ENCODE assay signal across 8 cellular contexts in the genomic region with DNA sequence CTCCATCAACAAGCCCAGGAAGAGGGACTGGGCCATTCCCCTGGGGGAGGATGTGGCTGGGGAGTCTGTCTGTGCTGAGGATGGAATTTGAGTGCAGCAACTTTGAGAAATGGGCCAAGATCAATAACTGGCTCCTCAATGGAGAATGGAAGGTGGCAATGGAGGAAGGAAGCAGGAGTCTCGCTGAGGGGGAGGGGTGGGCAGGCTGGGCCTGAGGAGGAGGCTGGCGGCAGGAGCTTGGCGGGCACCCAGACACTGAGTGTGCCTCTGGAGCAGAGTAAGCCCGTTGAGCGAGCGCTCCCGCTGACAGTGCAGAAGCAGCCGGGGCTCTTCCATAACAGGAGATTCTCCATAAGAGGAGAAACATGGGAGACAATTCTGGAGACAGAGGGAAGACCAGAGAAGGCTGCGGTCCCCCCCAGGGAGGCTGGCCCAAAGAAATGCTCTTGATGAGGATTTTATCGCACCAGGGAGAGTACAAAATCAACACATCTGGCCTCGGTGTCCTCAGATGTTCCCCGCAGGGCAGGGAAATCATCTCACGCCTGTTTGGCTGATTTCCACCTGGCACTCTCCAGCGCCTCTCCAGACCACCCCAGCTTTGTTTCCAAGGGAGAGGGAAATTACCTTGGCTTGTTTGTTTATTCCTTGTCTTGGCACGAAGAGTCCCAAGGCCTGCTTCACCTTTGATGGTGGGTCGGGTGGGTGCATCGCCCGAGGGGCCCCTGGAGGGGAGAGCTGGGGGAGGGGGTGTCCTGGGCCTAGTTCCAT. TPM values are rescaled to one million over a fixed set of nuclear protein-coding genes. Genes with fewer than 3 reads are reported as not detected.
A peak's percentile ranks its signal among the peaks of the same experiment; 100 is the strongest.
DNase-seq lines count a peak whose midpoint lies in the region; ATAC-seq, FAIRE-seq and TF ChIP-seq lines count a peak whose summit lies in the region.

No MANE protein-coding gene starts in this region.

- no peak overlapping the region for H2AFZ ChIP-seq in HepG2 (ENCODE audit: low read length)

- H3K4me1 ChIP-seq in A673 (ENCODE audit: insufficient read depth, low read length, poor library complexity, severe bottlenecking) (peaks cover 27% of the 10 kb centered on the region), HepG2 (ENCODE audit: insufficient read depth, low read length) (peaks cover 35% of the 10 kb centered on the region), vagina (peaks cover 47% of the 10 kb centered on the region), HAP-1 (peaks cover 3% of the 10 kb centered on the region; the same call in 1 of the 2 replicates)

- peak overlapping the region; percentile 39 for H3K9ac ChIP-seq in HepG2 (ENCODE audit: insufficient read depth, low read depth, low read length)

- no peak for TF ChIP-seq CTCF in A673 (conservative IDR thresholded peaks at IDR 0.05; ENCODE audit: low read depth, low read length)
- TF ChIP-seq CTCF in brain microvascular endothelial cell (IDR thresholded peaks at IDR 0.05; ENCODE audit: low read depth, low read length, missing control alignments), result no peak
- TF ChIP-seq CTCF in HepG2 (CRISPR knock-in tag; IDR thresholded peaks at IDR 0.05), result no peak
- TF ChIP-seq CTCF in vagina (IDR thresholded peaks at IDR 0.05), result no peak
- no peak for TF ChIP-seq CTCF in endothelial cell (IDR thresholded peaks at IDR 0.05; ENCODE audit: unreplicated experiment)

- BruUV-seq in A673 (replicated peaks; lab: Mats Ljungman, UMichigan) (no TSS peak), HepG2 (replicated peaks; lab: Mats Ljungman, UMichigan) (no TSS peak)

- in situ Hi-C loops in brain microvascular endothelial cell (cut with HindIII; ENCODE audit: low pct_ligation_motif_present, low sequenced_read_pairs), result no loop called here
- in situ Hi-C loops in HepG2 (cut with HindIII; ENCODE audit: extremely low pct_ligation_motif_present, low pct_unique_long_range_greater_than_20kb), result loop anchor here (5.0 kb wide), 1 partner anchor 105 kb away; the partner anchor contains the start of gene CFAP20
- in situ Hi-C loops in HAP-1 (cut with MboI; ENCODE audit: low sequenced_read_pairs), result loop anchor here (10.0 kb wide), 1 partner anchor 102 kb away; the partner anchor contains the start of gene CFAP20

- CTCF ChIA-PET in A673 (lab: Charles Lee) (interaction anchor here (0.6 to 2.4 kb wide), 3 partner anchors 99 to 465 kb away, joined by 3 to 12 read pairs (median 4); no protein-coding TSS in a partner anchor), HepG2 (lab: Yijun Ruan, JAX; ENCODE audit: low intra/inter-chr PET ratio, low total read pairs) (no interaction called here)

- no peak for TF ChIP-seq RAD21 in HepG2 (CRISPR knock-in tag; IDR thresholded peaks at IDR 0.05)

- POLR2A ChIA-PET in A673 (lab: Charles Lee; ENCODE audit: low non-redundant PET) (no interaction called here), HepG2 (lab: Yijun Ruan, JAX) (interaction anchor here (1.0 to 5.9 kb wide), 6 partner anchors 10 to 141 kb away, joined by 3 to 101 read pairs (median 18); partner anchors contain the start of genes CFAP20, USB1 and ZNF319)

- H3K79me2 ChIP-seq in HepG2 (ENCODE audit: insufficient read depth, low read length), result peaks cover 19% of the 10 kb centered on the region

- H3K27ac ChIP-seq in A673 (ENCODE audit: low read depth, low read length, poor library complexity, severe bottlenecking) (no peak overlapping the region), brain microvascular endothelial cell (no peak overlapping the region), HepG2 (ENCODE audit: extremely low read length, insufficient read depth, low read length) (no peak overlapping the region), vagina (peak overlapping the region; percentile 3)

- no peak for FAIRE-seq in HepG2 (lab: Jason Lieb, UNC)

- H4K20me1 ChIP-seq in HepG2 (ENCODE audit: insufficient read depth, low read length), result peaks cover under 1% of the 10 kb centered on the region; the same call in 1 of the 2 replicates

- no peaks in the 10 kb centered on the region for H3K9me3 Mint-ChIP-seq in endothelial cell (ENCODE audit: unreplicated experiment)

- H3K27me3 Mint-ChIP-seq in endothelial cell (ENCODE audit: unreplicated experiment), result peaks cover 14% of the 10 kb centered on the region

- H3K36me3 Mint-ChIP-seq in endothelial cell (ENCODE audit: low read depth, unreplicated experiment), result peaks cover 4% of the 10 kb centered on the region

- intact Hi-C loops in A673 (cut with micrococcal nuclease; ENCODE audit: unreplicated experiment), result loop anchor here (5.0 kb wide), 1 partner anchor 465 kb away; no protein-coding TSS in a partner anchor
- intact Hi-C loops in HepG2 (cut with micrococcal nuclease; ENCODE audit: unreplicated experiment), result loop anchor here (5.0 to 10.0 kb wide), 3 partner anchors 172 to 465 kb away; partner anchors contain the start of gene CSNK2A2
- intact Hi-C loops in vagina (cut with DNase I), result loop anchor here (5.0 kb wide), 1 partner anchor 100 kb away; no protein-coding TSS in a partner anchor

- no peak overlapping the region for H3K4me3 ChIP-seq in A673 (ENCODE audit: low read depth, low read length, poor library complexity, severe bottlenecking)
- H3K4me3 ChIP-seq in brain microvascular endothelial cell (ENCODE audit: low read depth, low read length), result no peak overlapping the region
- no peak overlapping the region for H3K4me3 ChIP-seq in HepG2 (replicated peaks in 1 of 3; ENCODE audit: insufficient read depth in 1 of 3, low read depth in 2 of 3, low read length in 3 of 3)
- H3K4me3 ChIP-seq in vagina, result no peak overlapping the region
- no peak overlapping the region for H3K4me3 ChIP-seq in HAP-1

- H3K27me3 ChIP-seq in A673 (replicated peaks; ENCODE audit: insufficient read depth, low read depth, low read length, poor library complexity) (no peaks in the 10 kb centered on the region), brain microvascular endothelial cell (replicated peaks) (peaks cover 12% of the 10 kb centered on the region), HepG2 (ENCODE audit: control insufficient read depth in 1 of 2, insufficient read depth in 2 of 2, low read length in 2 of 2) (no peaks in the 10 kb centered on the region), vagina (no peaks in the 10 kb centered on the region), HAP-1 (ENCODE audit: low read depth) (no peaks in the 10 kb centered on the region)

- H3K27ac Mint-ChIP-seq in endothelial cell (ENCODE audit: unreplicated experiment), result no peak overlapping the region

- TF ChIP-seq EP300 in HepG2 (IDR thresholded peaks at IDR 0.05; ENCODE audit: low read depth in 2 of 2, low read length in 2 of 2) (no peak), HepG2 (CRISPR knock-in tag; IDR thresholded peaks at IDR 0.05; ENCODE audit: borderline replicate concordance) (no peak)

- ATAC-seq in HepG2 (no peak), GM21381 (IDR thresholded peaks at IDR 0.05; ENCODE audit: unreplicated experiment) (no peak)

- peak overlapping the region; percentile 22 for H3K4me2 ChIP-seq in HepG2 (ENCODE audit: low read depth, low read length)

- peaks cover 27% of the 10 kb centered on the region for H3K4me1 Mint-ChIP-seq in endothelial cell (ENCODE audit: unreplicated experiment)

- H3K36me3 ChIP-seq in A673 (ENCODE audit: insufficient read depth, low read length, poor library complexity, severe bottlenecking) (no peaks in the 10 kb centered on the region), brain microvascular endothelial cell (replicated peaks) (peaks cover 6% of the 10 kb centered on the region), HepG2 (replicated peaks in 1 of 2; ENCODE audit: control insufficient read depth in 1 of 2, insufficient read depth in 2 of 2, low read length in 2 of 2) (peaks cover 4 to 11% of the 10 kb centered on the region in 2 experiments; a peak in 4 of 5 replicates), vagina (peaks cover 0 to 11% of the 10 kb centered on the region in 2 donors), HAP-1 (replicated peaks) (no peaks in the 10 kb centered on the region)

- 43% methylated on average over 18 of the region's 18 CpGs for WGBS in HepG2 (ENCODE audit: low lambda C conversion rate)

- DNase-seq in A673 (ENCODE audit: low spot score) (peak; percentile 86), NCI-H1092 (lab: John Stamatoyannopoulos, UW) (peak; percentile 89), brain microvascular endothelial cell (peak; percentile 29), HepG2 (ENCODE audit: low spot score) (no peak), vagina (ENCODE audit: extremely low spot score in 2 of 2) (no peak), endothelial cell (ENCODE audit: low spot score) (no peak), HAP-1 (ENCODE audit: low spot score in 2 of 2) (no peak)

- H3K9me3 ChIP-seq in A673 (ENCODE audit: low read depth, low read length, poor library complexity, severe bottlenecking) (no peaks in the 10 kb centered on the region), HepG2 (ENCODE audit: low read length) (no peaks in the 10 kb centered on the region), vagina (no peaks in the 10 kb centered on the region), HAP-1 (no peaks in the 10 kb centered on the region)

- TF ChIP-seq POLR2A in HepG2 (IDR thresholded peaks at IDR 0.05; ENCODE audit: insufficient read depth in 1 of 2, low read depth in 2 of 2, low read length in 2 of 2) (no peak), vagina (IDR thresholded peaks at IDR 0.05) (no peak)

- H3K4me3 Mint-ChIP-seq in endothelial cell (ENCODE audit: unreplicated experiment), result no peak overlapping the region

RNA-seq across cellular contexts. Expression of gene MMP15, which starts 2.8 kb away (rescaled TPM):
- total RNA-seq in A673 (2021), result 4.5 and 7.0 TPM in 2 replicates
- 17.2 and 35.2 TPM in 2 replicates for total RNA-seq in HepG2 (2016; rRNA removed; fragmentation: Illumina TruSeq; extraction: Trizol)
- total RNA-seq in HepG2 (2016; cell fraction: cytosol; rRNA removed; fragmentation: Illumina TruSeq; extraction: Trizol; ENCODE audit: low read depth), result 3.1 and 4.0 TPM in 2 replicates
- 15.2 and 35.5 TPM in 2 replicates for total RNA-seq in HepG2 (2016; cell fraction: insoluble cytoplasmic fraction; rRNA removed; fragmentation: Illumina TruSeq; extraction: Trizol)
- total RNA-seq in HepG2 (2016; cell fraction: membrane; rRNA removed; fragmentation: Illumina TruSeq; extraction: Trizol), result 11.7 and 12.8 TPM in 2 replicates
- 29.8 and 35.0 TPM in 2 replicates for total RNA-seq in HepG2 (2016; cell fraction: nucleus; rRNA removed; fragmentation: Illumina TruSeq; extraction: Trizol)
- polyA plus RNA-seq in HepG2 (2011; rRNA removed), result 44.9 and 65.2 TPM in 2 replicates
- 48.2 and 63.4 TPM in 2 replicates for polyA plus RNA-seq in HepG2 (2011; cell fraction: cytosol; rRNA removed)
- polyA plus RNA-seq in HepG2 (2011; cell fraction: nucleus; rRNA removed), result 48.7 and 49.3 TPM in 2 replicates
- polyA plus RNA-seq in HepG2 (2012), result 31.4 and 52.1 TPM in 2 replicates
- polyA plus RNA-seq in HepG2 (2016; cell fraction: cytosol; fragmentation: Illumina TruSeq; extraction: Trizol; ENCODE audit: low read depth), result 3.1 and 3.6 TPM in 2 replicates
- polyA plus RNA-seq in HepG2 (2016; cell fraction: insoluble cytoplasmic fraction; fragmentation: Illumina TruSeq; extraction: Trizol; ENCODE audit: low read depth), result 20.6 and 24.8 TPM in 2 replicates
- 9.3 and 9.6 TPM in 2 replicates for polyA plus RNA-seq in HepG2 (2016; cell fraction: membrane; fragmentation: Illumina TruSeq; extraction: Trizol; ENCODE audit: low read depth)
- 59.2 and 61.3 TPM in 2 replicates for polyA plus RNA-seq in HepG2 (2016; cell fraction: nucleus; fragmentation: Illumina TruSeq; extraction: Trizol; ENCODE audit: insufficient read depth, low read depth)
- 32.1 and 99.8 TPM in 2 replicates for polyA minus RNA-seq in HepG2 (2011; rRNA and poly(A)+ RNA removed; ENCODE audit: low replicate concordance)
- polyA minus RNA-seq in HepG2 (2011; cell fraction: cytosol; rRNA and poly(A)+ RNA removed), result 50.9 and 56.7 TPM in 2 replicates
- polyA minus RNA-seq in HepG2 (2011; cell fraction: nucleus; rRNA and poly(A)+ RNA removed), result 14.2 and 19.3 TPM in 2 replicates
- total RNA-seq in vagina, result 2.9 TPM
- total RNA-seq in endothelial cell (ENCODE audit: unreplicated experiment), result 97.8 TPM

RNA-seq across cellular contexts. Expression of gene USB1, which starts 21.6 kb away (rescaled TPM):
- total RNA-seq in A673 (2021), result 99.5 and 106 TPM in 2 replicates
- total RNA-seq in HepG2 (2016; rRNA removed; fragmentation: Illumina TruSeq; extraction: Trizol), result 16.7 and 33.5 TPM in 2 replicates
- total RNA-seq in HepG2 (2016; cell fraction: cytosol; rRNA removed; fragmentation: Illumina TruSeq; extraction: Trizol; ENCODE audit: low read depth), result 11.1 and 11.2 TPM in 2 replicates
- 17.4 and 32.4 TPM in 2 replicates for total RNA-seq in HepG2 (2016; cell fraction: insoluble cytoplasmic fraction; rRNA removed; fragmentation: Illumina TruSeq; extraction: Trizol)
- 47.5 and 49.4 TPM in 2 replicates for total RNA-seq in HepG2 (2016; cell fraction: membrane; rRNA removed; fragmentation: Illumina TruSeq; extraction: Trizol)
- total RNA-seq in HepG2 (2016; cell fraction: nucleus; rRNA removed; fragmentation: Illumina TruSeq; extraction: Trizol), result 17.8 and 27.0 TPM in 2 replicates
- 65.4 and 75.9 TPM in 2 replicates for polyA plus RNA-seq in HepG2 (2011; rRNA removed)
- 60.7 and 64.8 TPM in 2 replicates for polyA plus RNA-seq in HepG2 (2011; cell fraction: cytosol; rRNA removed)
- 51.6 and 63.8 TPM in 2 replicates for polyA plus RNA-seq in HepG2 (2011; cell fraction: nucleus; rRNA removed)
- polyA plus RNA-seq in HepG2 (2012), result 24.1 and 47.2 TPM in 2 replicates
- 54.6 and 63.3 TPM in 2 replicates for polyA plus RNA-seq in HepG2 (2016; cell fraction: cytosol; fragmentation: Illumina TruSeq; extraction: Trizol; ENCODE audit: low read depth)
- polyA plus RNA-seq in HepG2 (2016; cell fraction: insoluble cytoplasmic fraction; fragmentation: Illumina TruSeq; extraction: Trizol; ENCODE audit: low read depth), result 76.8 and 103 TPM in 2 replicates
- polyA plus RNA-seq in HepG2 (2016; cell fraction: membrane; fragmentation: Illumina TruSeq; extraction: Trizol; ENCODE audit: low read depth), result 136 and 142 TPM in 2 replicates
- polyA plus RNA-seq in HepG2 (2016; cell fraction: nucleus; fragmentation: Illumina TruSeq; extraction: Trizol; ENCODE audit: insufficient read depth, low read depth), result 62.4 and 62.9 TPM in 2 replicates
- polyA minus RNA-seq in HepG2 (2011; rRNA and poly(A)+ RNA removed; ENCODE audit: low replicate concordance), result 97.4 and 101 TPM in 2 replicates
- polyA minus RNA-seq in HepG2 (2011; cell fraction: cytosol; rRNA and poly(A)+ RNA removed), result 44.2 and 48.1 TPM in 2 replicates
- 30.8 and 37.7 TPM in 2 replicates for polyA minus RNA-seq in HepG2 (2011; cell fraction: nucleus; rRNA and poly(A)+ RNA removed)
- total RNA-seq in vagina, result 44.2 TPM
- 79.5 TPM for total RNA-seq in endothelial cell (ENCODE audit: unreplicated experiment)

RNA-seq across cellular contexts. Expression of gene ZNF319, which starts 22.3 kb away (rescaled TPM):
- total RNA-seq in A673 (2021), result 11.7 and 12.9 TPM in 2 replicates
- total RNA-seq in HepG2 (2016; rRNA removed; fragmentation: Illumina TruSeq; extraction: Trizol), result 3.5 and 3.6 TPM in 2 replicates
- 0.51 and 0.88 TPM in 2 replicates for total RNA-seq in HepG2 (2016; cell fraction: cytosol; rRNA removed; fragmentation: Illumina TruSeq; extraction: Trizol; ENCODE audit: low read depth)
- 3.1 and 3.2 TPM in 2 replicates for total RNA-seq in HepG2 (2016; cell fraction: insoluble cytoplasmic fraction; rRNA removed; fragmentation: Illumina TruSeq; extraction: Trizol)
- total RNA-seq in HepG2 (2016; cell fraction: membrane; rRNA removed; fragmentation: Illumina TruSeq; extraction: Trizol), result 2.3 and 2.7 TPM in 2 replicates
- 3.0 and 3.7 TPM in 2 replicates for total RNA-seq in HepG2 (2016; cell fraction: nucleus; rRNA removed; fragmentation: Illumina TruSeq; extraction: Trizol)
- 2.4 and 5.2 TPM in 2 replicates for polyA plus RNA-seq in HepG2 (2011; rRNA removed)
- polyA plus RNA-seq in HepG2 (2011; cell fraction: cytosol; rRNA removed), result 2.9 and 3.1 TPM in 2 replicates
- 7.2 and 8.1 TPM in 2 replicates for polyA plus RNA-seq in HepG2 (2011; cell fraction: nucleus; rRNA removed)
- 2.2 and 4.4 TPM in 2 replicates for polyA plus RNA-seq in HepG2 (2012)
- 0.15 and 0.25 TPM in 2 replicates for polyA plus RNA-seq in HepG2 (2016; cell fraction: cytosol; fragmentation: Illumina TruSeq; extraction: Trizol; ENCODE audit: low read depth)
- 4.6 TPM in 2 replicates for polyA plus RNA-seq in HepG2 (2016; cell fraction: insoluble cytoplasmic fraction; fragmentation: Illumina TruSeq; extraction: Trizol; ENCODE audit: low read depth)
- polyA plus RNA-seq in HepG2 (2016; cell fraction: membrane; fragmentation: Illumina TruSeq; extraction: Trizol; ENCODE audit: low read depth), result 1.0 and 1.3 TPM in 2 replicates
- polyA plus RNA-seq in HepG2 (2016; cell fraction: nucleus; fragmentation: Illumina TruSeq; extraction: Trizol; ENCODE audit: insufficient read depth, low read depth), result 5.6 TPM in 2 replicates
- 8.6 and 11.6 TPM in 2 replicates for polyA minus RNA-seq in HepG2 (2011; rRNA and poly(A)+ RNA removed; ENCODE audit: low replicate concordance)
- 4.9 and 6.1 TPM in 2 replicates for polyA minus RNA-seq in HepG2 (2011; cell fraction: cytosol; rRNA and poly(A)+ RNA removed)
- polyA minus RNA-seq in HepG2 (2011; cell fraction: nucleus; rRNA and poly(A)+ RNA removed), result 4.6 and 5.0 TPM in 2 replicates
- 7.9 TPM for total RNA-seq in vagina
- 16.1 TPM for total RNA-seq in endothelial cell (ENCODE audit: unreplicated experiment)

RNA-seq across cellular contexts. Expression of gene CNGB1, which starts 51.9 kb away (rescaled TPM):
- not detected in 2 replicates for total RNA-seq in A673 (2021)
- total RNA-seq in HepG2 (2016; rRNA removed; fragmentation: Illumina TruSeq; extraction: Trizol), result 0.02 and 0.03 TPM in 2 replicates
- not detected in 2 replicates for total RNA-seq in HepG2 (2016; cell fraction: cytosol; rRNA removed; fragmentation: Illumina TruSeq; extraction: Trizol; ENCODE audit: low read depth)
- 0.03 and 0.09 TPM in 2 replicates for total RNA-seq in HepG2 (2016; cell fraction: insoluble cytoplasmic fraction; rRNA removed; fragmentation: Illumina TruSeq; extraction: Trizol)
- 0.53 TPM in 1 of 2 replicates, not detected in the other for total RNA-seq in HepG2 (2016; cell fraction: membrane; rRNA removed; fragmentation: Illumina TruSeq; extraction: Trizol)
- not detected in 2 replicates for total RNA-seq in HepG2 (2016; cell fraction: nucleus; rRNA removed; fragmentation: Illumina TruSeq; extraction: Trizol)
- polyA plus RNA-seq in HepG2 (2011; rRNA removed), result 0.15 and 0.29 TPM in 2 replicates
- polyA plus RNA-seq in HepG2 (2011; cell fraction: cytosol; rRNA removed), result 0.15 and 0.33 TPM in 2 replicates
- polyA plus RNA-seq in HepG2 (2011; cell fraction: nucleus; rRNA removed), result 0.08 and 0.38 TPM in 2 replicates
- 0.08 and 0.84 TPM in 2 replicates for polyA plus RNA-seq in HepG2 (2012)
- polyA plus RNA-seq in HepG2 (2016; cell fraction: cytosol; fragmentation: Illumina TruSeq; extraction: Trizol; ENCODE audit: low read depth), result 0.09 and 0.19 TPM in 2 replicates
- 0.05 TPM in 1 of 2 replicates, not detected in the other for polyA plus RNA-seq in HepG2 (2016; cell fraction: insoluble cytoplasmic fraction; fragmentation: Illumina TruSeq; extraction: Trizol; ENCODE audit: low read depth)
- polyA plus RNA-seq in HepG2 (2016; cell fraction: membrane; fragmentation: Illumina TruSeq; extraction: Trizol; ENCODE audit: low read depth), result not detected in 2 replicates
- not detected in 2 replicates for polyA plus RNA-seq in HepG2 (2016; cell fraction: nucleus; fragmentation: Illumina TruSeq; extraction: Trizol; ENCODE audit: insufficient read depth, low read depth)
- 4.0 and 16.2 TPM in 2 replicates for polyA minus RNA-seq in HepG2 (2011; rRNA and poly(A)+ RNA removed; ENCODE audit: low replicate concordance)
- 0.10 TPM in 1 of 2 replicates, not detected in the other for polyA minus RNA-seq in HepG2 (2011; cell fraction: cytosol; rRNA and poly(A)+ RNA removed)
- 0.64 and 1.5 TPM in 2 replicates for polyA minus RNA-seq in HepG2 (2011; cell fraction: nucleus; rRNA and poly(A)+ RNA removed)
- total RNA-seq in vagina, result not detected
- total RNA-seq in endothelial cell (ENCODE audit: unreplicated experiment), result not detected

Comparison
In these comparisons a context has a peak if more than half of its experiments do, and no peak if none do; other contexts are left out.
1. DNase-seq: peak in A673 (single experiment), NCI-H1092 (single experiment) and brain microvascular endothelial cell (single experiment); none in HepG2 (single experiment), vagina (0 of 2), endothelial cell (single experiment) and HAP-1 (0 of 2).